ENCODE assay signal across 8 cellular contexts in genomic region chr1:45359882-45360513, GRCh38. TPM values are rescaled to one million over a fixed set of nuclear protein-coding genes. Genes with fewer than 3 reads are reported as not detected.
DNase-seq lines count a peak whose midpoint lies in the region; ATAC-seq and TF ChIP-seq lines count a peak whose summit lies in the region.

No MANE protein-coding gene starts in this region.

- H3K9ac ChIP-seq in OCI-LY3 (ENCODE audit: low read length), result no peak overlapping the region

- 12% methylated on average over 7 of the region's 7 CpGs for WGBS in prostate gland

- H3K27ac ChIP-seq in OCI-LY3 (ENCODE audit: low read length) (no peak overlapping the region), prostate gland (peak overlapping the region; percentile 80 to 81)

- DNase-seq in CD1c-positive myeloid dendritic cell (ENCODE audit: extremely low spot score), result peak; percentile 70
- peak; percentile 61 for DNase-seq in HFFc6
- DNase-seq in activated naive CD4-positive, alpha-beta T cell treated with anti-CD3 and anti-CD28 coated beads, Interleukin-2, amount 50 U/mL, for 72 hours (ENCODE audit: low spot score in 2 of 2), result peak in 1 of 2 donors; percentile 57
- DNase-seq in glutamatergic neuron, result peak; percentile 31
- peak; percentile 75 for DNase-seq in prostate gland (ENCODE audit: low spot score)

- peak overlapping the region; percentile 70 for H3K4me2 ChIP-seq in OCI-LY3 (ENCODE audit: low read length)

- H3K27me3 ChIP-seq in OCI-LY3 (ENCODE audit: low read depth, low read length) (no peaks in the 10 kb centered on the region), prostate gland (replicated peaks; ENCODE audit: insufficient read depth) (no peaks in the 10 kb centered on the region)

- ATAC-seq in activated naive CD4-positive, alpha-beta T cell treated with anti-CD3 and anti-CD28 coated beads, Interleukin-2, amount 50 U/mL, for 72 hours, result peak; percentile 47 to 72
- ATAC-seq in HG03108 (IDR thresholded peaks at IDR 0.05; ENCODE audit: unreplicated experiment) (no peak), GM18511 (IDR thresholded peaks at IDR 0.05; ENCODE audit: unreplicated experiment) (no peak)

- H3K36me3 ChIP-seq in OCI-LY3 (replicated peaks; ENCODE audit: low read depth, low read length) (no peaks in the 10 kb centered on the region), prostate gland (no peaks in the 10 kb centered on the region)

- H4K20me1 ChIP-seq in OCI-LY3 (ENCODE audit: insufficient read depth, low read length), result no peaks in the 10 kb centered on the region

- H3K9me3 Mint-ChIP-seq in HFFc6 (no peaks in the 10 kb centered on the region), glutamatergic neuron (ENCODE audit: unreplicated experiment) (no peaks in the 10 kb centered on the region)
- H3K9me3 Mint-ChIP-seq in activated naive CD4-positive, alpha-beta T cell treated with anti-CD3 and anti-CD28 coated beads, Interleukin-2, amount 50 U/mL, for 72 hours, result no peaks in the 10 kb centered on the region

- peaks cover 20% of the 10 kb centered on the region for H3K4me1 ChIP-seq in OCI-LY3 (ENCODE audit: low read length)
- peaks cover 8% of the 10 kb centered on the region for H3K4me1 ChIP-seq in prostate gland (replicated peaks)

- H3K9me3 ChIP-seq in OCI-LY3 (ENCODE audit: insufficient read depth, low read length) (no peaks in the 10 kb centered on the region), prostate gland (no peaks in the 10 kb centered on the region)

- no peaks in the 10 kb centered on the region; the same call in 1 of the 2 replicates for H3K27me3 Mint-ChIP-seq in HFFc6 (ENCODE audit: insufficient read depth)
- H3K27me3 Mint-ChIP-seq in glutamatergic neuron (ENCODE audit: unreplicated experiment), result no peaks in the 10 kb centered on the region

- H3K27ac Mint-ChIP-seq in HFFc6, result peak overlapping the region; percentile 51; the same call in 1 of the 2 replicates
- H3K27ac Mint-ChIP-seq in activated naive CD4-positive, alpha-beta T cell treated with anti-CD3 and anti-CD28 coated beads, Interleukin-2, amount 50 U/mL, for 72 hours, result no peak overlapping the region
- no peak overlapping the region for H3K27ac Mint-ChIP-seq in glutamatergic neuron (ENCODE audit: unreplicated experiment)

- intact Hi-C loops in prostate gland (cut with DNase I), result loop anchor here (1.0 to 5.0 kb wide), 2 partner anchors 131 to 207 kb away; partner anchors contain the start of gene TESK2

- H3K36me3 Mint-ChIP-seq in HFFc6 (ENCODE audit: low read depth) (no peaks in the 10 kb centered on the region), glutamatergic neuron (ENCODE audit: unreplicated experiment) (no peaks in the 10 kb centered on the region)
- H3K36me3 Mint-ChIP-seq in activated naive CD4-positive, alpha-beta T cell treated with anti-CD3 and anti-CD28 coated beads, Interleukin-2, amount 50 U/mL, for 72 hours, result no peaks in the 10 kb centered on the region

- no peak for TF ChIP-seq POLR2A in prostate gland (IDR thresholded peaks at IDR 0.05)

- peak overlapping the region; percentile 52 for H3K4me3 ChIP-seq in OCI-LY3 (ENCODE audit: low read length)
- no peak overlapping the region for H3K4me3 ChIP-seq in prostate gland

- peak; percentile 85 for TF ChIP-seq CTCF in HFFc6 (IDR thresholded peaks at IDR 0.05)
- peak; percentile 59 for TF ChIP-seq CTCF in OCI-LY3 (IDR thresholded peaks at IDR 0.05; ENCODE audit: low read depth, low read length)
- peak; percentile 72 for TF ChIP-seq CTCF in glutamatergic neuron (IDR thresholded peaks at IDR 0.05; ENCODE audit: partially characterized antibody, unreplicated experiment)
- TF ChIP-seq CTCF in prostate gland (IDR thresholded peaks at IDR 0.05), result peak; percentile 58 to 88 (median 78)

- H3K4me1 Mint-ChIP-seq in HFFc6 (ENCODE audit: low read depth) (peaks cover 9% of the 10 kb centered on the region), glutamatergic neuron (ENCODE audit: low read depth, unreplicated experiment) (no peaks in the 10 kb centered on the region)

- H3K4me3 Mint-ChIP-seq in HFFc6, result peak overlapping the region; percentile 63
- no peak overlapping the region for H3K4me3 Mint-ChIP-seq in glutamatergic neuron (ENCODE audit: unreplicated experiment)

- peak overlapping the region; percentile 15; the same call in 1 of the 2 replicates for H2AFZ ChIP-seq in OCI-LY3 (ENCODE audit: low read depth, low read length)

- H3K79me2 ChIP-seq in OCI-LY3 (ENCODE audit: low read length), result no peaks in the 10 kb centered on the region

RNA-seq across cellular contexts. Expression of gene MUTYH, which starts 19.8 kb away (rescaled TPM):
- 10 to 100 TPM in 3 of 6 experiments, 1 to 10 TPM in 3; 8.7 to 12.9 (median 10.5) TPM for total RNA-seq in HFFc6 (2021; fragmentation: NEBNext Ultra II Directional; extraction: Animal tissue kit (Norgen Biotek cat#: 25700))
- 10 to 100 TPM; 32.0 to 40.1 TPM for total RNA-seq in activated naive CD4-positive, alpha-beta T cell treated with anti-CD3 and anti-CD28 coated beads, Interleukin-2, amount 50 U/mL, for 72 hours
- 33.7 TPM for total RNA-seq in glutamatergic neuron (ENCODE audit: unreplicated experiment)
- 10 to 100 TPM; 20.1 to 27.4 TPM for total RNA-seq in prostate gland

RNA-seq across cellular contexts. Expression of gene TOE1, which starts 20.0 kb away (rescaled TPM):
- total RNA-seq in HFFc6 (2021; fragmentation: NEBNext Ultra II Directional; extraction: Animal tissue kit (Norgen Biotek cat#: 25700)), result 10 to 100 TPM in 3 of 6 experiments, 1 to 10 TPM in 3; 9.5 to 11.7 (median 10.1) TPM
- total RNA-seq in activated naive CD4-positive, alpha-beta T cell treated with anti-CD3 and anti-CD28 coated beads, Interleukin-2, amount 50 U/mL, for 72 hours, result 10 to 100 TPM; 30.2 to 34.0 TPM
- total RNA-seq in glutamatergic neuron (ENCODE audit: unreplicated experiment), result 7.5 TPM
- 10 to 100 TPM; 14.8 to 15.7 TPM for total RNA-seq in prostate gland

RNA-seq across cellular contexts. Expression of gene HPDL, which starts 33.3 kb away (rescaled TPM):
- total RNA-seq in HFFc6 (2021; fragmentation: NEBNext Ultra II Directional; extraction: Animal tissue kit (Norgen Biotek cat#: 25700)), result under 1 TPM; 0.36 to 0.80 (median 0.58) TPM
- 10 to 100 TPM in 1 of 2 donors, 1 to 10 TPM in 1; 6.1 to 19.8 TPM for total RNA-seq in activated naive CD4-positive, alpha-beta T cell treated with anti-CD3 and anti-CD28 coated beads, Interleukin-2, amount 50 U/mL, for 72 hours
- total RNA-seq in glutamatergic neuron (ENCODE audit: unreplicated experiment) (2.3 TPM), prostate gland (1 to 10 TPM in 1 of 2 donors, under 1 TPM in 1; 0.41 to 1.5 TPM)

Comparison
In these comparisons a context has a peak if more than half of its experiments do, and no peak if none do; other contexts are left out.
1. ATAC-seq: peak in activated naive CD4-positive, alpha-beta T cell treated with anti-CD3 and anti-CD28 coated beads, Interleukin-2, amount 50 U/mL, for 72 hours (2 of 2); none in HG03108 (single experiment) and GM18511 (single experiment).
2. Peak in every context shown above with its lines, with median percentiles within 50 percentile points of each other: CTCF ChIP-seq.